Comparison of ENCODE assay signal across 36 cellular contexts in the genomic region with DNA sequence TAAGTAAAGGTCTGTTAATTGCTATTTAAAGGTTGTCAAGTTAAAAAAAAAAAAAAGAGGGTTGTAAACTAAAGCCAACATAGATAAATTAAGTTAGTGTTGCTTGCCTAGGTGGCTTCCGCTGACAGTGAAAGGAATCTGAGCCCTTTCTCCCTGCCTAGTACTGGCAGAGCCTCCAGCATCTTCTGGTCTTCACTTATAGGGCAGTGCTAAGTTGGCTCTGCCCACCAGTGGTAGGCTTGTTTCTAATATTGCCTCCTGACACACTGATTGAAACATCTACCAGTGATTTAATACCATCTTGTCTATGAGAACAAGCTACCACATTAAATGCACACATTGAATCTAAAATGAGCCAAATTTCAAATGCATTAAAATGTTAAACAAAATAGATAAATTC.
"Had no signal": no experiment of that assay in that cellular context is flagged by ENCODE, and none has a peak within 500 bp of the region (broad histone marks: within the 10 kb centered on the region; RNA-seq: fewer than 3 reads in every experiment).

No MANE protein-coding gene starts in this region.

- ATAC-seq: activated CD4-positive, alpha-beta T cell treated with anti-CD3 and anti-CD28 coated beads for 36 hours; activated CD8-positive, alpha-beta memory T cell treated with anti-CD3 and anti-CD28 coated beads, Interleukin-2, amount 10 ng/mL, durations not matched to agents 7 days and 5 days; activated CD8-positive, alpha-beta T cell treated with anti-CD3 and anti-CD28 coated beads, Interleukin-2, amount 10 ng/mL, durations not matched to agents 7 days and 5 days; activated naive CD8-positive, alpha-beta T cell treated with anti-CD3 and anti-CD28 coated beads, Interleukin-2, amount 50 U/mL, for 24 hours; activated T-helper 17 cell treated with anti-CD3 and anti-CD28 coated beads, Interleukin-2, amount 50 U/mL, for 72 hours; body of pancreas; effector memory CD8-positive, alpha-beta T cell; foreskin keratinocyte; gastrocnemius medialis; T-helper 17 cell had no signal

- H3K4me3 ChIP-seq: adrenal gland, body of pancreas, esophagus muscularis mucosa, gastrocnemius medialis had no signal

- H3K27me3 Mint-ChIP-seq: activated CD4-positive, alpha-beta memory T cell treated with anti-CD3 and anti-CD28 coated beads for 36 hours; activated CD4-positive, alpha-beta T cell treated with anti-CD3 and anti-CD28 coated beads for 36 hours; activated CD4-positive, alpha-beta T cell treated with anti-CD3 and anti-CD28 coated beads, Interleukin-2, amount 10 ng/mL, durations not matched to agents 24 days and 14 days; activated CD8-positive, alpha-beta memory T cell treated with anti-CD3 and anti-CD28 coated beads, Interleukin-2, amount 10 ng/mL, durations not matched to agents 7 days and 5 days; activated naive CD8-positive, alpha-beta T cell treated with anti-CD3 and anti-CD28 coated beads for 36 hours; activated naive CD8-positive, alpha-beta T cell treated with anti-CD3 and anti-CD28 coated beads, Interleukin-2, amount 50 U/mL, for 24 hours; activated T-cell treated with anti-CD3 and anti-CD28 coated beads, Interleukin-2, amount 50 U/mL, for 24 hours; activated T-helper 17 cell treated with anti-CD3 and anti-CD28 coated beads, Interleukin-2, amount 50 U/mL, for 72 hours; effector memory CD8-positive, alpha-beta T cell; T-helper 17 cell had no signal

- H3K27ac Mint-ChIP-seq: activated CD4-positive, alpha-beta memory T cell treated with anti-CD3 and anti-CD28 coated beads for 36 hours; activated CD4-positive, alpha-beta T cell treated with anti-CD3 and anti-CD28 coated beads for 36 hours; activated CD4-positive, alpha-beta T cell treated with anti-CD3 and anti-CD28 coated beads, Interleukin-2, amount 10 ng/mL, durations not matched to agents 24 days and 14 days; activated CD8-positive, alpha-beta memory T cell treated with anti-CD3 and anti-CD28 coated beads, Interleukin-2, amount 10 ng/mL, durations not matched to agents 7 days and 5 days; activated CD8-positive, alpha-beta T cell treated with anti-CD3 and anti-CD28 coated beads, Interleukin-2, amount 10 ng/mL, durations not matched to agents 7 days and 5 days; activated naive CD8-positive, alpha-beta T cell treated with anti-CD3 and anti-CD28 coated beads for 36 hours; activated naive CD8-positive, alpha-beta T cell treated with anti-CD3 and anti-CD28 coated beads, Interleukin-2, amount 50 U/mL, for 24 hours; activated T-cell treated with anti-CD3 and anti-CD28 coated beads, Interleukin-2, amount 50 U/mL, for 24 hours; activated T-helper 17 cell treated with anti-CD3 and anti-CD28 coated beads, Interleukin-2, amount 50 U/mL, for 72 hours; effector memory CD8-positive, alpha-beta T cell; T-helper 17 cell; T-helper 2 cell treated with Interferon-gamma antibody and Interleukin-4, amounts not matched to agents 5 μg/mL and 100 μg/mL, for 36 hours had no signal

- H3K27ac ChIP-seq: adrenal gland, body of pancreas, esophagus muscularis mucosa, foreskin keratinocyte, gastrocnemius medialis, WERI-Rb-1 had no signal

- H3K4me1 Mint-ChIP-seq: activated CD4-positive, alpha-beta T cell treated with anti-CD3 and anti-CD28 coated beads, Interleukin-2, amount 10 ng/mL, durations not matched to agents 24 days and 14 days; activated naive CD8-positive, alpha-beta T cell treated with anti-CD3 and anti-CD28 coated beads for 36 hours; activated naive CD8-positive, alpha-beta T cell treated with anti-CD3 and anti-CD28 coated beads, Interleukin-2, amount 50 U/mL, for 24 hours; T-helper 17 cell had no signal

- H3K9me3 ChIP-seq: adrenal gland, body of pancreas, esophagus muscularis mucosa, gastrocnemius medialis had no signal

- DNase-seq: activated CD4-positive, alpha-beta memory T cell treated with anti-CD3 and anti-CD28 coated beads for 36 hours; activated CD4-positive, alpha-beta T cell treated with anti-CD3 and anti-CD28 coated beads for 36 hours; activated CD4-positive, alpha-beta T cell treated with anti-CD3 and anti-CD28 coated beads, Interleukin-2, amount 10 ng/mL, durations not matched to agents 24 days and 14 days; activated CD4-positive, CD25-positive, alpha-beta regulatory T cell; activated CD4-positive, CD25-positive, alpha-beta regulatory T cell treated with anti-CD3 and anti-CD28 coated beads, Interleukin-2, amount 50 U/mL, for 72 hours; activated CD8-positive, alpha-beta memory T cell treated with anti-CD3 and anti-CD28 coated beads, Interleukin-2, amount 10 ng/mL, durations not matched to agents 7 days and 5 days; activated CD8-positive, alpha-beta memory T cell treated with anti-CD3 and anti-CD28 coated beads, Interleukin-2, amount 50 U/mL, for 4 hours; activated CD8-positive, alpha-beta T cell treated with anti-CD3 and anti-CD28 coated beads, Interleukin-2, amount 10 ng/mL, durations not matched to agents 7 days and 5 days; activated effector memory CD4-positive, alpha-beta T cell treated with Interleukin-2 at 50 U/mL for 16 hours; activated gamma-delta T cell treated with Interleukin-2 at 50 U/mL for 16 hours; activated naive CD4-positive, alpha-beta T cell treated with anti-CD3 and anti-CD28 coated beads, Interleukin-2, amount 50 U/mL, for 16 hours; activated naive CD4-positive, alpha-beta T cell treated with Interleukin-2 at 50 U/mL for 16 hours; activated naive CD8-positive, alpha-beta T cell treated with anti-CD3 and anti-CD28 coated beads for 36 hours; activated naive CD8-positive, alpha-beta T cell treated with anti-CD3 and anti-CD28 coated beads, Interleukin-2, amount 50 U/mL, for 24 hours; activated T-cell treated with anti-CD3 and anti-CD28 coated beads, Interleukin-2, amount 50 U/mL, for 24 hours; adrenal gland; amygdala; aorta; body of pancreas; caudate nucleus; cortex of kidney; dermis blood vessel endothelial cell; effector CD4-positive, alpha-beta T cell; effector memory CD8-positive, alpha-beta T cell; erythroblast; foreskin keratinocyte; gastrocnemius medialis; glutamatergic neuron; T-helper 1 cell; T-helper 17 cell; T1000; WERI-Rb-1 had no signal

- H3K36me3 Mint-ChIP-seq: activated CD4-positive, alpha-beta memory T cell treated with anti-CD3 and anti-CD28 coated beads for 36 hours; activated CD8-positive, alpha-beta memory T cell treated with anti-CD3 and anti-CD28 coated beads, Interleukin-2, amount 10 ng/mL, durations not matched to agents 7 days and 5 days; activated naive CD8-positive, alpha-beta T cell treated with anti-CD3 and anti-CD28 coated beads for 36 hours had no signal

- H3K27me3 ChIP-seq: adrenal gland, body of pancreas, esophagus muscularis mucosa, foreskin keratinocyte, gastrocnemius medialis had no signal

- H3K36me3 ChIP-seq: adrenal gland, esophagus muscularis mucosa, gastrocnemius medialis, WERI-Rb-1 had no signal

- H3K9me3 Mint-ChIP-seq: activated CD4-positive, alpha-beta memory T cell treated with anti-CD3 and anti-CD28 coated beads for 36 hours; activated CD4-positive, alpha-beta T cell treated with anti-CD3 and anti-CD28 coated beads, Interleukin-2, amount 10 ng/mL, durations not matched to agents 24 days and 14 days; activated naive CD8-positive, alpha-beta T cell treated with anti-CD3 and anti-CD28 coated beads for 36 hours; activated naive CD8-positive, alpha-beta T cell treated with anti-CD3 and anti-CD28 coated beads, Interleukin-2, amount 50 U/mL, for 24 hours; activated T-cell treated with anti-CD3 and anti-CD28 coated beads, Interleukin-2, amount 50 U/mL, for 24 hours; activated T-helper 17 cell treated with anti-CD3 and anti-CD28 coated beads, Interleukin-2, amount 50 U/mL, for 72 hours; effector memory CD8-positive, alpha-beta T cell; T-helper 2 cell treated with Interferon-gamma antibody and Interleukin-4, amounts not matched to agents 5 μg/mL and 100 μg/mL, for 36 hours had no signal

- H3K4me3 Mint-ChIP-seq: activated CD4-positive, alpha-beta memory T cell treated with anti-CD3 and anti-CD28 coated beads for 36 hours; activated CD4-positive, alpha-beta T cell treated with anti-CD3 and anti-CD28 coated beads for 36 hours; activated CD4-positive, alpha-beta T cell treated with anti-CD3 and anti-CD28 coated beads, Interleukin-2, amount 10 ng/mL, durations not matched to agents 24 days and 14 days; activated CD8-positive, alpha-beta memory T cell treated with anti-CD3 and anti-CD28 coated beads, Interleukin-2, amount 10 ng/mL, durations not matched to agents 7 days and 5 days; activated CD8-positive, alpha-beta T cell treated with anti-CD3 and anti-CD28 coated beads, Interleukin-2, amount 10 ng/mL, durations not matched to agents 7 days and 5 days; activated naive CD8-positive, alpha-beta T cell treated with anti-CD3 and anti-CD28 coated beads for 36 hours; activated naive CD8-positive, alpha-beta T cell treated with anti-CD3 and anti-CD28 coated beads, Interleukin-2, amount 50 U/mL, for 24 hours; activated T-cell treated with anti-CD3 and anti-CD28 coated beads, Interleukin-2, amount 50 U/mL, for 24 hours; activated T-helper 17 cell treated with anti-CD3 and anti-CD28 coated beads, Interleukin-2, amount 50 U/mL, for 72 hours; effector memory CD8-positive, alpha-beta T cell; T-helper 17 cell; T-helper 2 cell treated with Interferon-gamma antibody and Interleukin-4, amounts not matched to agents 5 μg/mL and 100 μg/mL, for 36 hours had no signal

- H3K4me1 ChIP-seq: foreskin keratinocyte, gastrocnemius medialis had no signal

- FAIRE-seq: colon had no signal
